ENCODE assay signal across 27 cellular contexts in genomic region chr3:169034401-169034800, GRCh38.
DNase-seq lines count a peak whose midpoint lies in the region; ATAC-seq, FAIRE-seq and TF ChIP-seq lines count a peak whose summit lies in the region.
"Had no signal": no experiment of that assay in that cellular context is flagged by ENCODE, and none has a peak within 500 bp of the region (broad histone marks: within the 10 kb centered on the region; RNA-seq: fewer than 3 reads in every experiment).

No MANE protein-coding gene starts in this region.

- H3K36me3 Mint-ChIP-seq in MCF 10A (ENCODE audit: insufficient read depth, unreplicated experiment) = no peaks in the 10 kb centered on the region
- H3K36me3 Mint-ChIP-seq in astrocyte (ENCODE audit: low read depth, unreplicated experiment) = no peaks in the 10 kb centered on the region

- H3K9ac ChIP-seq in astrocyte (ENCODE audit: low read length) = no peak overlapping the region
- H3K9ac ChIP-seq in trophoblast cell (ENCODE audit: low read length) = no peak overlapping the region
- H3K9ac ChIP-seq: BLaER1 treated with 17β-estradiol and CSF1 and Interleukin-3, amounts not matched to agents 10 nM and 100 nM had no signal

- H3K4me1 Mint-ChIP-seq in MCF 10A (ENCODE audit: insufficient read depth, unreplicated experiment) = peaks cover 6% of the 10 kb centered on the region
- peaks cover 8% of the 10 kb centered on the region for H3K4me1 Mint-ChIP-seq in astrocyte (ENCODE audit: low read depth, unreplicated experiment)
- H3K4me1 Mint-ChIP-seq: central memory CD8-positive, alpha-beta T cell had no signal

- H3K23ac ChIP-seq in trophoblast cell (ENCODE audit: low read length) = no peak overlapping the region

- H4K12ac ChIP-seq in trophoblast cell (ENCODE audit: low read depth, low read length) = no peak overlapping the region

- POLR2A ChIA-PET in MCF 10A (lab: Yijun Ruan, JAX) = interaction anchor here (1.1 to 1.6 kb wide), 2 partner anchors 8 to 18 kb away, joined by 3 to 6 read pairs; no protein-coding TSS in a partner anchor

- H3K27ac ChIP-seq in breast epithelium = no peak overlapping the region
- H3K27ac ChIP-seq in astrocyte (ENCODE audit: low read depth, low read length) = no peak overlapping the region
- no peak overlapping the region for H3K27ac ChIP-seq in trophoblast cell (ENCODE audit: low read depth, low read length)
- H3K27ac ChIP-seq: BLaER1 treated with 17β-estradiol and CSF1 and Interleukin-3, amounts not matched to agents 10 nM and 100 nM; lower lobe of right lung; spleen; upper lobe of right lung had no signal

- H2AFZ ChIP-seq in astrocyte (ENCODE audit: low read depth, low read length) = no peak overlapping the region
- H2AFZ ChIP-seq in trophoblast cell (ENCODE audit: insufficient read depth, low read length, poor library complexity) = no peak overlapping the region

- H3K36me3 ChIP-seq in breast epithelium (no peaks in the 10 kb centered on the region), astrocyte (ENCODE audit: insufficient read depth, low read length) (no peaks in the 10 kb centered on the region), trophoblast cell (ENCODE audit: control insufficient read depth in 1 of 2, insufficient read depth in 2 of 2, low read length in 2 of 2) (no peaks in the 10 kb centered on the region)
- H3K36me3 ChIP-seq: BLaER1 treated with 17β-estradiol and CSF1 and Interleukin-3, amounts not matched to agents 10 nM and 100 nM; lower lobe of right lung; spleen; upper lobe of right lung had no signal

- no peak overlapping the region for H2BK5ac ChIP-seq in trophoblast cell (ENCODE audit: low read depth, low read length, poor library complexity)

- no peaks in the 10 kb centered on the region for H3K79me1 ChIP-seq in trophoblast cell (ENCODE audit: low read length)

- TF ChIP-seq CTCF in MCF 10A (IDR thresholded peaks at IDR 0.05; ENCODE audit: unreplicated experiment) (no peak), breast epithelium (IDR thresholded peaks at IDR 0.05) (no peak), astrocyte (IDR thresholded peaks at IDR 0.05; ENCODE audit: insufficient read depth, low read depth, low read length) (no peak), fibroblast of the aortic adventitia (IDR thresholded peaks at IDR 0.05; ENCODE audit: insufficient read depth, low read length) (no peak)

- no peaks in the 10 kb centered on the region for H4K20me1 ChIP-seq in astrocyte (ENCODE audit: insufficient read depth, low read length)
- H4K20me1 ChIP-seq: BLaER1 treated with 17β-estradiol and CSF1 and Interleukin-3, amounts not matched to agents 10 nM and 100 nM had no signal

- H3K27ac Mint-ChIP-seq in MCF 10A (ENCODE audit: low read depth, unreplicated experiment) (no peak overlapping the region), astrocyte (ENCODE audit: unreplicated experiment) (peak overlapping the region; percentile 12)
- H3K27ac Mint-ChIP-seq: activated CD8-positive, alpha-beta T cell treated with anti-CD3 and anti-CD28 coated beads for 36 hours had no signal

- BruUV-seq in MCF 10A (replicated peaks; lab: Mats Ljungman, UMichigan) = no TSS peak

- H2AK5ac ChIP-seq in trophoblast cell (ENCODE audit: low read length) = no peak overlapping the region

- H3K4me3 Mint-ChIP-seq in MCF 10A (ENCODE audit: unreplicated experiment) = no peak overlapping the region
- no peak overlapping the region for H3K4me3 Mint-ChIP-seq in astrocyte (ENCODE audit: unreplicated experiment)
- H3K4me3 Mint-ChIP-seq: activated CD8-positive, alpha-beta T cell treated with anti-CD3 and anti-CD28 coated beads for 36 hours; central memory CD8-positive, alpha-beta T cell had no signal

- CTCF ChIA-PET in MCF 10A (lab: Yijun Ruan, JAX) = interaction anchor here (1.9 kb wide), 1 partner anchor 83 kb away, joined by 5 read pairs; no protein-coding TSS in a partner anchor

- no CpG with 5 or more reads among the region's 1 CpG for WGBS in trophoblast cell (ENCODE audit: extremely low coverage, insufficient coverage, insufficient read length)

- H4K8ac ChIP-seq in trophoblast cell (ENCODE audit: low read depth, low read length) = no peak overlapping the region

- H3K4me1 ChIP-seq in breast epithelium = no peaks in the 10 kb centered on the region
- no peaks in the 10 kb centered on the region for H3K4me1 ChIP-seq in astrocyte (ENCODE audit: insufficient read depth, low read length)
- H3K4me1 ChIP-seq in trophoblast cell (ENCODE audit: control insufficient read depth in 1 of 2, insufficient read depth in 2 of 2, low read length in 2 of 2) = no peaks in the 10 kb centered on the region
- H3K4me1 ChIP-seq: BLaER1 treated with 17β-estradiol and CSF1 and Interleukin-3, amounts not matched to agents 10 nM and 100 nM; lower lobe of right lung; spleen; upper lobe of right lung had no signal

- H2BK120ac ChIP-seq in trophoblast cell (ENCODE audit: insufficient read depth, low read length, poor library complexity) = no peak overlapping the region

- H3K79me2 ChIP-seq in astrocyte (ENCODE audit: insufficient read depth, low read length) (no peaks in the 10 kb centered on the region), trophoblast cell (ENCODE audit: control insufficient read depth, insufficient read depth, low read length, poor library complexity) (no peaks in the 10 kb centered on the region)

- H3K18ac ChIP-seq in trophoblast cell (ENCODE audit: low read length) = no peak overlapping the region

- intact Hi-C loops in MCF 10A (cut with micrococcal nuclease) (no loop called here), breast epithelium (cut with DNase I; ENCODE audit: low total_unique reads) (no loop called here)

- peak; percentile 43 for FAIRE-seq in astrocyte (lab: Jason Lieb, UNC)
- FAIRE-seq: HepG2, islet of Langerhans had no signal

- no peak overlapping the region for H4K91ac ChIP-seq in trophoblast cell (ENCODE audit: low read depth, low read length)

- no peak overlapping the region for H3K4ac ChIP-seq in trophoblast cell (ENCODE audit: low read depth, low read length)

- no peak for ATAC-seq in GM18907 (IDR thresholded peaks at IDR 0.05; ENCODE audit: unreplicated experiment)
- ATAC-seq: activated CD8-positive, alpha-beta T cell treated with anti-CD3 and anti-CD28 coated beads for 36 hours; esophagus mucosa; HepG2; lower lobe of right lung; SK-N-SH treated with all-trans-retinoic acid at 6 μM for 48 hours; upper lobe of right lung had no signal

- DNase-seq in MCF 10A (ENCODE audit: unreplicated experiment) (peak; percentile 40), breast epithelium (ENCODE audit: low spot score in 2 of 2) (no peak), astrocyte (ENCODE audit: low read depth) (no peak), fibroblast of the aortic adventitia (ENCODE audit: low read depth) (peak; percentile 69), NK-92 (lab: John Stamatoyannopoulos, UW; ENCODE audit: unreplicated experiment) (no peak), glomerular visceral epithelial cell (ENCODE audit: extremely low spot score) (no peak), trophoblast cell (no peak)
- DNase-seq: 8988T; activated CD8-positive, alpha-beta T cell treated with anti-CD3 and anti-CD28 coated beads for 36 hours; activated naive CD4-positive, alpha-beta T cell treated with Interleukin-2 at 50 U/mL for 16 hours; hippocampal formation; lower lobe of right lung; NCI-H1417; NCI-H2107; NCI-H524; RPMI8226; spleen; stimulated activated CD4-positive, alpha-beta T cell treated with anti-CD3 and anti-CD28 coated beads, Interleukin-4, amount 100 ng/mL, for 4 hours; T-helper 9 cell; upper lobe of right lung had no signal

- no peak for TF ChIP-seq POLR2A in breast epithelium (IDR thresholded peaks at IDR 0.05)

- no peaks in the 10 kb centered on the region for H3K9me3 ChIP-seq in breast epithelium
- H3K9me3 ChIP-seq in astrocyte (ENCODE audit: insufficient read depth, low read depth, low read length) = no peaks in the 10 kb centered on the region
- H3K9me3 ChIP-seq in trophoblast cell (ENCODE audit: insufficient read depth, low read depth, low read length) = no peaks in the 10 kb centered on the region
- H3K9me3 ChIP-seq: lower lobe of right lung, upper lobe of right lung had no signal

- no peak overlapping the region for H3K4me2 ChIP-seq in astrocyte (ENCODE audit: low read length)
- H3K4me2 ChIP-seq in trophoblast cell (ENCODE audit: low read length) = no peak overlapping the region
- H3K4me2 ChIP-seq: BLaER1 treated with 17β-estradiol and CSF1 and Interleukin-3, amounts not matched to agents 10 nM and 100 nM had no signal

- no peak overlapping the region for H3K4me3 ChIP-seq in breast epithelium
- no peak overlapping the region for H3K4me3 ChIP-seq in astrocyte (ENCODE audit: insufficient read depth, low read depth, low read length)
- no peak overlapping the region for H3K4me3 ChIP-seq in fibroblast of the aortic adventitia (ENCODE audit: low read depth, low read length)
- no peak overlapping the region for H3K4me3 ChIP-seq in trophoblast cell (ENCODE audit: low read depth, low read length)
- H3K4me3 ChIP-seq: BLaER1 treated with 17β-estradiol and CSF1 and Interleukin-3, amounts not matched to agents 10 nM and 100 nM; lower lobe of right lung; spleen; upper lobe of right lung had no signal

- H3K9me3 Mint-ChIP-seq in MCF 10A (ENCODE audit: unreplicated experiment) (no peaks in the 10 kb centered on the region), astrocyte (ENCODE audit: unreplicated experiment) (no peaks in the 10 kb centered on the region)

- no peak overlapping the region for H2BK12ac ChIP-seq in trophoblast cell (ENCODE audit: low read length)

- H3K14ac ChIP-seq in trophoblast cell (ENCODE audit: low read length) = no peak overlapping the region

- no peaks in the 10 kb centered on the region for H3K27me3 Mint-ChIP-seq in MCF 10A (ENCODE audit: insufficient read depth, unreplicated experiment)
- H3K27me3 Mint-ChIP-seq in astrocyte (ENCODE audit: low read depth, unreplicated experiment) = no peaks in the 10 kb centered on the region
- H3K27me3 Mint-ChIP-seq: activated CD8-positive, alpha-beta T cell treated with anti-CD3 and anti-CD28 coated beads for 36 hours; central memory CD8-positive, alpha-beta T cell had no signal

- H3K27me3 ChIP-seq in breast epithelium (no peaks in the 10 kb centered on the region), astrocyte (ENCODE audit: insufficient read depth, low read length) (no peaks in the 10 kb centered on the region), trophoblast cell (ENCODE audit: insufficient read depth, low read length) (no peaks in the 10 kb centered on the region)
- H3K27me3 ChIP-seq: BLaER1 treated with 17β-estradiol and CSF1 and Interleukin-3, amounts not matched to agents 10 nM and 100 nM; spleen; upper lobe of right lung had no signal

Comparison
In these comparisons a context has a peak if more than half of its experiments do, and no peak if none do; other contexts are left out.
1. DNase-seq: peak in MCF 10A (single experiment) and fibroblast of the aortic adventitia (single experiment); none in breast epithelium (0 of 2), astrocyte (single experiment), NK-92 (single experiment), glomerular visceral epithelial cell (single experiment) and trophoblast cell (0 of 2).